Comparison of ENCODE assay signal across 11 cellular contexts in genomic region chr17:57557793-57558681, GRCh38.
DNase-seq lines count a peak whose midpoint lies in the region; ATAC-seq, FAIRE-seq and TF ChIP-seq lines count a peak whose summit lies in the region.
"Had no signal": no experiment of that assay in that cellular context is flagged by ENCODE, and none has a peak within 500 bp of the region (broad histone marks: within the 10 kb centered on the region; RNA-seq: fewer than 3 reads in every experiment).

No MANE protein-coding gene starts in this region.

- H2BK120ac ChIP-seq in H1 (replicated peaks; ENCODE audit: low read depth, low read length) = no peak overlapping the region

- H4K8ac ChIP-seq in H1 (ENCODE audit: extremely low read depth, insufficient read depth, low read length) = no peak overlapping the region

- H3K23ac ChIP-seq in H1 (ENCODE audit: insufficient read length) = no peak overlapping the region

- H3K9me3 ChIP-seq in H1 (ENCODE audit: insufficient read depth in 2 of 2, low read depth in 1 of 2, low read length in 1 of 2) = no peaks in the 10 kb centered on the region

- H4K91ac ChIP-seq in H1 (replicated peaks; ENCODE audit: insufficient read length, low read length) = no peak overlapping the region

- no peak overlapping the region for H3K9ac ChIP-seq in H1 (replicated peaks in 1 of 4; ENCODE audit: extremely low read depth in 1 of 4, low read depth in 3 of 4, low read length in 3 of 4)

- H3K36me3 ChIP-seq in H1 (ENCODE audit: control insufficient read depth in 2 of 4, insufficient read depth in 4 of 4, low read length in 3 of 4) = no peaks in the 10 kb centered on the region

- POLR2A ChIA-PET in H1 (lab: Charles Lee; ENCODE audit: partially characterized antibody) = no interaction called here

- no peak overlapping the region for H2BK15ac ChIP-seq in H1 (ENCODE audit: low read length)

- no peak overlapping the region for H4K5ac ChIP-seq in H1 (ENCODE audit: insufficient read length, low read depth, low read length)

- H3K4me2 ChIP-seq in H1 (ENCODE audit: insufficient read depth in 1 of 2, low read depth in 2 of 2, low read length in 2 of 2) = no peak overlapping the region

- 90% methylated on average over 22 of the region's 22 CpGs; no CpG with 5 or more reads in 1 of the 2 experiments for WGBS in H1 (ENCODE audit: extremely low coverage in 1 of 2, insufficient coverage in 1 of 2, insufficient read length in 1 of 2, insufficient replicate concordance in 2 of 2, low coverage in 1 of 2, low lambda C conversion rate in 2 of 2, missing lambda C conversion rate in 1 of 2), 2 experiments

- no peak overlapping the region for H3K18ac ChIP-seq in H1 (ENCODE audit: extremely low read depth, low read length)

- CTCF ChIA-PET in H1 (lab: Charles Lee; ENCODE audit: partially characterized antibody) = interaction anchor here (0.7 to 2.1 kb wide), 5 partner anchors 14 to 72 kb away, joined by 3 to 4 read pairs (median 3); no protein-coding TSS in a partner anchor

- H3K56ac ChIP-seq in H1 (replicated peaks; ENCODE audit: insufficient read length, low read depth, low read length) = no peak overlapping the region

- no peak for TF ChIP-seq EP300 in H1 (IDR thresholded peaks at IDR 0.05; ENCODE audit: borderline replicate concordance in 1 of 2, low read depth in 2 of 2, low read length in 2 of 2)

- no peak for TF ChIP-seq POLR2A in H1 (IDR thresholded peaks at IDR 0.05; ENCODE audit: control extremely low read depth in 1 of 2, low read depth in 2 of 2, low read length in 2 of 2)

- no peak overlapping the region for H2BK20ac ChIP-seq in H1 (ENCODE audit: low read length)

- peak in 1 of 3 experiments; percentile 3; a peak in 1 of 4 replicates for TF ChIP-seq CTCF in H1 (IDR thresholded peaks at IDR 0.05; ENCODE audit: control extremely low read depth in 1 of 3, insufficient read depth in 1 of 3, low read depth in 1 of 3, low read length in 3 of 3)

- peaks cover 8 to 9% of the 10 kb centered on the region in 2 experiments for H4K20me1 ChIP-seq in H1 (replicated peaks in 1 of 2; ENCODE audit: control insufficient read depth in 1 of 2, insufficient read depth in 2 of 2, low read length in 2 of 2)

- H3K79me1 ChIP-seq in H1 (ENCODE audit: low read depth, low read length) = no peaks in the 10 kb centered on the region; the same call in 1 of the 2 replicates

- no peak overlapping the region for H2AFZ ChIP-seq in H1 (ENCODE audit: low read length)

- no peak for TF ChIP-seq RAD21 in H1 (IDR thresholded peaks at IDR 0.05 in 1 of 2, conservative IDR thresholded peaks at IDR 0.05 in 1 of 2; ENCODE audit: low read depth in 2 of 2, low read length in 2 of 2)

- no peak overlapping the region for H3K4me3 ChIP-seq in H1 (ENCODE audit: extremely low read depth in 1 of 4, insufficient read depth in 2 of 4, low read depth in 3 of 4, low read length in 4 of 4)

- intact Hi-C loops in head of caudate nucleus (cut with DNase I) = no loop called here

- H2AK5ac ChIP-seq in H1 (ENCODE audit: low read depth, low read length) = no peak overlapping the region

- H3K4me1 ChIP-seq in H1 (replicated peaks in 1 of 4; ENCODE audit: control insufficient read depth in 3 of 4, insufficient read depth in 4 of 4, low read length in 3 of 4) = peaks cover 4 to 20% (median 10%) of the 10 kb centered on the region in 4 experiments

- ATAC-seq in HG02759 (IDR thresholded peaks at IDR 0.05; ENCODE audit: unreplicated experiment) (no peak), HG02885 (IDR thresholded peaks at IDR 0.05; ENCODE audit: poor library complexity, unreplicated experiment) (no peak)
- ATAC-seq: activated CD4-positive, alpha-beta T cell treated with anti-CD3 and anti-CD28 coated beads for 36 hours had no signal

- H3K4ac ChIP-seq in H1 (replicated peaks; ENCODE audit: insufficient read length, low read depth, low read length) = no peak overlapping the region

- H3K23me2 ChIP-seq in H1 (ENCODE audit: low read depth, low read length) = no peaks in the 10 kb centered on the region; the same call in 1 of the 2 replicates

- no peak overlapping the region for H2BK5ac ChIP-seq in H1 (ENCODE audit: low read depth, low read length)

- H3K14ac ChIP-seq in H1 (ENCODE audit: insufficient read length) = no peak overlapping the region

- FAIRE-seq in H1 (lab: Jason Lieb, UNC) = no peak
- FAIRE-seq: endometrium, small intestine had no signal

- H3K27me3 ChIP-seq in H1 (replicated peaks in 1 of 4; ENCODE audit: control insufficient read depth in 3 of 4, extremely low read depth in 1 of 4, insufficient read depth in 3 of 4, low read length in 3 of 4) = 0 out of 7 replicates have a peak, but pooled peaks cover 0 to 2% (median 0%) of the 10 kb centered on the region in 4 experiments

- no peak overlapping the region for H3K27ac ChIP-seq in H1 (ENCODE audit: low read depth, low read length)

- H3K79me2 ChIP-seq in H1 (ENCODE audit: control insufficient read depth in 1 of 2, insufficient read depth in 2 of 2, low read length in 2 of 2) = peaks cover 0 to 5% of the 10 kb centered on the region in 2 experiments; a peak in 1 of 4 replicates

- H2BK12ac ChIP-seq in H1 (ENCODE audit: low read depth, low read length) = no peak overlapping the region

- peak; percentile 54 for DNase-seq in H4 (ENCODE audit: low spot score)
- peak; percentile 93 for DNase-seq in NOMO-1 treated with dmso at 0.1 percent for 144 hours (lab: John Stamatoyannopoulos, UW; ENCODE audit: unreplicated experiment)
- no peak for DNase-seq in H1 (ENCODE audit: low read depth in 1 of 2, low spot score in 2 of 2)
- peak; percentile 71 for DNase-seq in retina
- no peak for DNase-seq in head of caudate nucleus
- no peak for DNase-seq in iPS-NIHi7 (ENCODE audit: extremely low spot score)
- DNase-seq: activated CD4-positive, alpha-beta T cell treated with anti-CD3 and anti-CD28 coated beads for 36 hours; small intestine had no signal

TF ChIP-seq in H1, 55 proteins besides CTCF, POLR2A, EP300 and RAD21:
- TF ChIP-seq BACH1 (IDR thresholded peaks at IDR 0.05; ENCODE audit: low read length) (no peak), MAFK (IDR thresholded peaks at IDR 0.05; ENCODE audit: low read depth, low read length) (peak; percentile 46; the same call in 1 of the 2 replicates)

Comparison
In these comparisons a context has a peak if more than half of its experiments do, and no peak if none do; other contexts are left out.
1. DNase-seq: peak in H4 (single experiment), NOMO-1 treated with dmso at 0.1 percent for 144 hours (single experiment) and retina (single experiment); none in H1 (0 of 2), head of caudate nucleus (0 of 42) and iPS-NIHi7 (single experiment).